Comparison of ENCODE assay signal across 8 cellular contexts in the genomic region with DNA sequence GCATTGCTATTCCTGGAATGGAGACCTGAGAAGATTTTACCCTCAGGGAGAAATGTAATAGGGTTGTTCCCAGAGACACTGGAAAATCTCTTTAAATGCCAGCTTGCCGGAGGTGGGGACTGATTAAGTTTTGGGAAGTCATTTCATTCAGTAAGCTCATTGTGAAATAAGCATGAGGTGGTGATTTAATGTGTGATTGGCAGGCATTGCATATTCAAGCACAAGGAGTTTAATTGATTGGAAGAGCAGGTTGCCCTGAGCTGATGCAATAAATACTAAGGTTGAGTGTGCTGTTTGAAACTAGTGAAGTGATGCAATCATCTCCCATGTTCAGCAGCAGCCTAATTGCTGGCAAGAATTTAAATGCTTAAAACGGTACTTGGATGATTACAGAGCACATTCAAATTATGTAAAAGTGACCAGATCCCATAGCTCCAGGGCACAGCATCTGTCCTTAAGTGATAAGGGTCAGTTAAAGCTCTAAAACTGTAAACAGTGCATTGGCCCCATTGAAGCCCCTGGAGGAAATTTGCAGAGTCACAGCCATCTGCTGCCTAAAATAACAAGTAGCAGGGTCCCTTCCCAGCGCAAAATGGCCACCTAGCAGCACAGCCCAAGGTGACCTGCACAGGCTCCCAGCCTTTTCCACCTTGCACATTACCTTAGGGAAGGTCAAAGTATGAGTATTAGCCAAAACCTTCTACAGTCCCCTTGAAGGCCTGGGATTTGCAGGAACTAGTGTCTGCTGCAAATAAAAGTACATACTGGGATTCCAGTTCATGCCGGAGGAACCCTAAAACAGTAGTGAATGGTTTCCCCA.
A peak's percentile ranks its signal among the peaks of the same experiment; 100 is the strongest.
DNase-seq lines count a peak whose midpoint lies in the region; ATAC-seq and TF ChIP-seq lines count a peak whose summit lies in the region.

No MANE protein-coding gene starts in this region.

- H3K9me3 ChIP-seq in BLaER1 (no peaks in the 10 kb centered on the region), IMR-90 (ENCODE audit: control insufficient read depth, insufficient read depth, low read length) (no peaks in the 10 kb centered on the region)
- no peaks in the 10 kb centered on the region for H3K9me3 ChIP-seq in CD4-positive, alpha-beta T cell (ENCODE audit: control insufficient read depth, low read length)

- ATAC-seq in IMR-90 (ENCODE audit: low read depth) (peak; percentile 68), foreskin keratinocyte (peak; percentile 70), HG02981 (IDR thresholded peaks at IDR 0.05; ENCODE audit: unreplicated experiment) (no peak)
- ATAC-seq in CD4-positive, alpha-beta T cell (ENCODE audit: poor library complexity) = no peak

- H3K9me3 Mint-ChIP-seq in CD4-positive, alpha-beta T cell = no peaks in the 10 kb centered on the region

- H4K91ac ChIP-seq in IMR-90 (ENCODE audit: insufficient read depth, low read depth, low read length) = peak overlapping the region; percentile 96

- no peaks in the 10 kb centered on the region for H3K4me1 Mint-ChIP-seq in CD4-positive, alpha-beta T cell (ENCODE audit: low read depth)

- H3K4me1 ChIP-seq in BLaER1 (no peaks in the 10 kb centered on the region; the same call in 1 of the 2 replicates), IMR-90 (ENCODE audit: control insufficient read depth, insufficient read depth, low read length) (peaks cover 8% of the 10 kb centered on the region), foreskin keratinocyte (peaks cover 13% of the 10 kb centered on the region)

- dilution Hi-C loops in IMR-90 (cut with HindIII; ENCODE audit: low sequenced_read_pairs, unreplicated experiment) = no loop called here

- peak overlapping the region; percentile 93; the same call in 2 of the 3 replicates for H2BK15ac ChIP-seq in IMR-90 (ENCODE audit: low read depth, low read length)

- peak overlapping the region; percentile 94 for H3K4ac ChIP-seq in IMR-90 (ENCODE audit: low read depth, low read length)

- no peak overlapping the region for H3K4me3 Mint-ChIP-seq in CD4-positive, alpha-beta T cell

- H3K27me3 Mint-ChIP-seq in CD4-positive, alpha-beta T cell = no peaks in the 10 kb centered on the region

- no peaks in the 10 kb centered on the region for H3K36me3 Mint-ChIP-seq in CD4-positive, alpha-beta T cell (ENCODE audit: low read depth)

- TF ChIP-seq POLR2A in IMR-90 (IDR thresholded peaks at IDR 0.05; ENCODE audit: low read depth, low read length) = no peak

- peak overlapping the region; percentile 71 to 80 for H4K8ac ChIP-seq in IMR-90 (ENCODE audit: low read depth in 2 of 2, low read length in 2 of 2)

- peak overlapping the region; percentile 45; the same call in 1 of the 2 replicates for H2AK5ac ChIP-seq in IMR-90 (ENCODE audit: low read depth, low read length)

- H3K4me3 ChIP-seq in BLaER1 (no peak overlapping the region), IMR-90 (ENCODE audit: insufficient read depth, low read depth, low read length) (no peak overlapping the region), H7 (ENCODE audit: insufficient read depth, low read depth, low read length) (no peak overlapping the region)

- no peaks in the 10 kb centered on the region for H3K79me1 ChIP-seq in IMR-90 (ENCODE audit: low read depth in 1 of 2, low read length in 2 of 2)

- peak overlapping the region; percentile 72 for H2AK9ac ChIP-seq in IMR-90 (replicated peaks; ENCODE audit: low read depth, low read length, poor library complexity)

- WGBS in IMR-90 (ENCODE audit: extremely low coverage in 2 of 2, insufficient read length in 1 of 2), 2 experiments = 60% methylated on average over 1 of the region's 4 CpGs; no CpG with 5 or more reads in 1 of the 2 experiments

- peak overlapping the region; percentile 73 for H4K5ac ChIP-seq in IMR-90 (ENCODE audit: low read depth, low read length)

- peak overlapping the region; percentile 83 for H2BK20ac ChIP-seq in IMR-90 (ENCODE audit: low read depth, low read length)

- H3K9me1 ChIP-seq in IMR-90 (ENCODE audit: insufficient read depth, low read length) = 0 out of 2 replicates have a peak, but pooled peaks cover 2% of the 10 kb centered on the region

- H2BK120ac ChIP-seq in IMR-90 (ENCODE audit: low read depth, low read length) = peak overlapping the region; percentile 89

- peak overlapping the region; percentile 62 for H3K18ac ChIP-seq in IMR-90 (ENCODE audit: low read depth, low read length)

- H3K36me3 ChIP-seq in BLaER1 = no peaks in the 10 kb centered on the region
- H3K36me3 ChIP-seq in IMR-90 (ENCODE audit: control insufficient read depth, insufficient read depth, low read length) = no peaks in the 10 kb centered on the region
- H3K36me3 ChIP-seq in H7 (replicated peaks; ENCODE audit: control insufficient read depth, insufficient read depth, low read length) = no peaks in the 10 kb centered on the region

- peak overlapping the region; percentile 51; the same call in 1 of the 2 replicates for H3K56ac ChIP-seq in IMR-90 (ENCODE audit: extremely low read depth, insufficient read depth, low read length)

- H3K27me3 ChIP-seq in BLaER1 = no peaks in the 10 kb centered on the region
- no peaks in the 10 kb centered on the region for H3K27me3 ChIP-seq in IMR-90 (ENCODE audit: control insufficient read depth, insufficient read depth, low read length)
- no peaks in the 10 kb centered on the region for H3K27me3 ChIP-seq in foreskin keratinocyte
- no peaks in the 10 kb centered on the region for H3K27me3 ChIP-seq in CD4-positive, alpha-beta T cell (ENCODE audit: control insufficient read depth, insufficient read depth, low read length)
- no peaks in the 10 kb centered on the region for H3K27me3 ChIP-seq in H7 (ENCODE audit: control insufficient read depth, insufficient read depth, low read length)

- H4K20me1 ChIP-seq in BLaER1 (no peaks in the 10 kb centered on the region), IMR-90 (ENCODE audit: insufficient read depth, low read length) (no peaks in the 10 kb centered on the region)

- no peak overlapping the region for H3K27ac Mint-ChIP-seq in CD4-positive, alpha-beta T cell

- H3K27ac ChIP-seq in BLaER1 (peak overlapping the region; percentile 20; the same call in 1 of the 2 replicates), IMR-90 (ENCODE audit: insufficient read depth, low read length) (peak overlapping the region; percentile 71; the same call in 1 of the 2 replicates), foreskin keratinocyte (peak overlapping the region; percentile 27)
- no peak overlapping the region for H3K27ac ChIP-seq in CD4-positive, alpha-beta T cell (ENCODE audit: low read depth, low read length)

- DNase-seq in IMR-90 (peak; percentile 85), RPMI7951 (ENCODE audit: low read depth) (peak; percentile 83), foreskin keratinocyte (peak; percentile 56 to 84), H7 (no peak), pons (ENCODE audit: low spot score) (no peak)
- DNase-seq in CD4-positive, alpha-beta T cell = no peak

- no peak overlapping the region for H3K9ac ChIP-seq in BLaER1
- H3K9ac ChIP-seq in IMR-90 (ENCODE audit: low read depth, low read length) = peak overlapping the region; percentile 49

- no TSS peak for BruUV-seq in IMR-90 (replicated peaks; lab: Mats Ljungman, UMichigan)

- POLR2A ChIA-PET in IMR-90 (lab: Charles Lee; ENCODE audit: unreplicated experiment) = no interaction called here
- POLR2A ChIA-PET in CD4-positive, alpha-beta T cell (lab: Charles Lee) = no interaction called here

- intact Hi-C loops in IMR-90 (cut with micrococcal nuclease) = no loop called here
- intact Hi-C loops in CD4-positive, alpha-beta T cell (cut with DNase I, micrococcal nuclease) = no loop called here

- peak overlapping the region; percentile 85 for H3K14ac ChIP-seq in IMR-90 (replicated peaks; ENCODE audit: low read depth, low read length)

- CTCF ChIA-PET in IMR-90 (lab: Yijun Ruan, JAX) = interaction anchor here (1.3 kb wide), 1 partner anchor 27 kb away, joined by 4 read pairs; no protein-coding TSS in a partner anchor
- CTCF ChIA-PET in CD4-positive, alpha-beta T cell (lab: Charles Lee) = no interaction called here

- peak overlapping the region; percentile 63 for H2BK5ac ChIP-seq in IMR-90 (ENCODE audit: low read depth, low read length, poor library complexity, severe bottlenecking)

- H3K23ac ChIP-seq in IMR-90 (ENCODE audit: low read depth, low read length) = peak overlapping the region; percentile 87

- H3K4me2 ChIP-seq in BLaER1 (no peak overlapping the region), IMR-90 (ENCODE audit: low read depth, low read length) (no peak overlapping the region)

- TF ChIP-seq CTCF in IMR-90 (conservative IDR thresholded peaks at IDR 0.05; ENCODE audit: low read depth, low read length) = no peak
- no peak for TF ChIP-seq CTCF in foreskin keratinocyte (conservative IDR thresholded peaks at IDR 0.05)
- no peak for TF ChIP-seq CTCF in CD4-positive, alpha-beta T cell (IDR thresholded peaks at IDR 0.05)

- in situ Hi-C loops in IMR-90 (cut with MboI; ENCODE audit: low sequenced_read_pairs) = no loop called here

- peak overlapping the region; percentile 1 for H2AFZ ChIP-seq in IMR-90 (replicated peaks; ENCODE audit: low read length, poor library complexity)

- no peak for TF ChIP-seq RAD21 in IMR-90 (IDR thresholded peaks at IDR 0.05; ENCODE audit: low read length)

TF ChIP-seq in IMR-90, 13 proteins besides CTCF, POLR2A, EP300 and RAD21:
- TF ChIP-seq CHD1 (IDR thresholded peaks at IDR 0.05; ENCODE audit: low read depth, low read length) = no peak
- 0 out of 2 replicates have a peak, but pooled peaks have one; percentile 22 for TF ChIP-seq NFE2L2 (IDR thresholded peaks at IDR 0.05; ENCODE audit: low read depth, low read length)
- TF ChIP-seq SMC3 (IDR thresholded peaks at IDR 0.05; ENCODE audit: low read depth, low read length) = no peak
- no peak for TF ChIP-seq MAZ (IDR thresholded peaks at IDR 0.05; ENCODE audit: borderline replicate concordance, low read depth, low read length)
- no peak for TF ChIP-seq BHLHE40 (IDR thresholded peaks at IDR 0.05; ENCODE audit: low read depth, low read length)
- TF ChIP-seq, protein P1, sequence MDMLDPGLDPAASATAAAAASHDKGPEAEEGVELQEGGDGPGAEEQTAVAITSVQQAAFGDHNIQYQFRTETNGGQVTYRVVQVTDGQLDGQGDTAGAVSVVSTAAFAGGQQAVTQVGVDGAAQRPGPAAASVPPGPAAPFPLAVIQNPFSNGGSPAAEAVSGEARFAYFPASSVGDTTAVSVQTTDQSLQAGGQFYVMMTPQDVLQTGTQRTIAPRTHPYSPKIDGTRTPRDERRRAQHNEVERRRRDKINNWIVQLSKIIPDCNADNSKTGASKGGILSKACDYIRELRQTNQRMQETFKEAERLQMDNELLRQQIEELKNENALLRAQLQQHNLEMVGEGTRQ (IDR thresholded peaks at IDR 0.05; ENCODE audit: low read depth, low read length) = no peak
- TF ChIP-seq CEBPB (IDR thresholded peaks at IDR 0.05; ENCODE audit: low read depth, low read length) = peak; percentile 99
- TF ChIP-seq MAFK (IDR thresholded peaks at IDR 0.05; ENCODE audit: low read depth, low read length) = no peak

Comparison
In these comparisons a context has a peak if more than half of its experiments do, and no peak if none do; other contexts are left out.
1. ATAC-seq: peak in IMR-90 (single experiment) and foreskin keratinocyte (single experiment); none in CD4-positive, alpha-beta T cell (single experiment) and HG02981 (single experiment).
2. DNase-seq: peak in IMR-90 (single experiment), RPMI7951 (single experiment) and foreskin keratinocyte (2 of 2); none in CD4-positive, alpha-beta T cell (0 of 10), H7 (single experiment) and pons (single experiment).